18 cellular contexts compared by ENCODE assay signal in genomic region chr2:149559341-149560068, GRCh38.
"Had no signal": no experiment of that assay in that cellular context is flagged by ENCODE, and none has a peak within 500 bp of the region (broad histone marks: within the 10 kb centered on the region; RNA-seq: fewer than 3 reads in every experiment).

No MANE protein-coding gene starts in this region.

- H3K4me1 Mint-ChIP-seq: stimulated activated memory B cell treated with anti-CD40 and anti-IgM and Interleukin-4, amounts not matched to agents 10 μg/mL and 1 μg/mL and 100 μg/mL, for 72 hours had no signal

- ATAC-seq: activated naive CD4-positive, alpha-beta T cell treated with anti-CD3 and anti-CD28 coated beads, Interleukin-2, amount 50 U/mL, for 72 hours; natural killer cell treated with Interleukin-12 subunit alpha and Interleukin-12 subunit beta and Interleukin-15 and Interleukin-18, amount 100 ng/mL, for 72 hours; stimulated activated memory B cell treated with anti-CD40 and anti-IgM and Interleukin-4, amounts not matched to agents 10 μg/mL and 1 μg/mL and 100 μg/mL, for 72 hours; upper lobe of right lung had no signal

- H3K9ac ChIP-seq: parathyroid adenoma had no signal

- H3K4me1 ChIP-seq: parathyroid adenoma, testis, upper lobe of right lung had no signal

- H3K27ac Mint-ChIP-seq: activated naive CD4-positive, alpha-beta T cell treated with anti-CD3 and anti-CD28 coated beads, Interleukin-2, amount 50 U/mL, for 72 hours; natural killer cell treated with Interleukin-12 subunit alpha and Interleukin-12 subunit beta and Interleukin-15 and Interleukin-18, amount 100 ng/mL, for 72 hours; stimulated activated memory B cell treated with anti-CD40 and anti-IgM and Interleukin-4, amounts not matched to agents 10 μg/mL and 1 μg/mL and 100 μg/mL, for 72 hours; T-helper 1 cell treated with Interleukin-12 subunit alpha and Interleukin-12 subunit beta and Interleukin-4 antibody, amounts not matched to agents 30 μg/mL and 1 μg/mL, for 36 hours had no signal

- H3K36me3 Mint-ChIP-seq: activated naive CD4-positive, alpha-beta T cell treated with anti-CD3 and anti-CD28 coated beads, Interleukin-2, amount 50 U/mL, for 72 hours; natural killer cell treated with Interleukin-12 subunit alpha and Interleukin-12 subunit beta and Interleukin-15 and Interleukin-18, amount 100 ng/mL, for 72 hours; stimulated activated memory B cell treated with anti-CD40 and anti-IgM and Interleukin-4, amounts not matched to agents 10 μg/mL and 1 μg/mL and 100 μg/mL, for 72 hours had no signal

- H3K9me3 ChIP-seq: esophagus squamous epithelium, sigmoid colon, spleen, testis, upper lobe of right lung had no signal

- H3K27me3 Mint-ChIP-seq: stimulated activated memory B cell treated with anti-CD40 and anti-IgM and Interleukin-4, amounts not matched to agents 10 μg/mL and 1 μg/mL and 100 μg/mL, for 72 hours had no signal

- H3K27me3 ChIP-seq: esophagus squamous epithelium, sigmoid colon, spleen, testis, upper lobe of right lung had no signal

- H3K79me2 ChIP-seq: parathyroid adenoma had no signal

- H3K9me3 Mint-ChIP-seq: activated naive CD4-positive, alpha-beta T cell treated with anti-CD3 and anti-CD28 coated beads, Interleukin-2, amount 50 U/mL, for 72 hours; natural killer cell treated with Interleukin-12 subunit alpha and Interleukin-12 subunit beta and Interleukin-15 and Interleukin-18, amount 100 ng/mL, for 72 hours; stimulated activated memory B cell treated with anti-CD40 and anti-IgM and Interleukin-4, amounts not matched to agents 10 μg/mL and 1 μg/mL and 100 μg/mL, for 72 hours; T-helper 1 cell treated with Interleukin-12 subunit alpha and Interleukin-12 subunit beta and Interleukin-4 antibody, amounts not matched to agents 30 μg/mL and 1 μg/mL, for 36 hours had no signal

- H2AFZ ChIP-seq: parathyroid adenoma had no signal

- H3K4me3 ChIP-seq: esophagus squamous epithelium, sigmoid colon, spleen, testis, upper lobe of right lung had no signal

- H3K27ac ChIP-seq: esophagus squamous epithelium, parathyroid adenoma, sigmoid colon, spleen, testis, upper lobe of right lung had no signal

- H3K36me3 ChIP-seq: esophagus squamous epithelium, sigmoid colon, spleen, upper lobe of right lung had no signal

- FAIRE-seq: bronchial epithelial cell, endothelial cell of umbilical vein had no signal

- H3K4me3 Mint-ChIP-seq: natural killer cell treated with Interleukin-12 subunit alpha and Interleukin-12 subunit beta and Interleukin-15 and Interleukin-18, amount 100 ng/mL, for 72 hours; stimulated activated memory B cell treated with anti-CD40 and anti-IgM and Interleukin-4, amounts not matched to agents 10 μg/mL and 1 μg/mL and 100 μg/mL, for 72 hours; T-helper 1 cell treated with Interleukin-12 subunit alpha and Interleukin-12 subunit beta and Interleukin-4 antibody, amounts not matched to agents 30 μg/mL and 1 μg/mL, for 36 hours had no signal

- DNase-seq: activated CD4-positive, CD25-positive, alpha-beta regulatory T cell treated with anti-CD3 and anti-CD28 coated beads, Interleukin-2, amount 50 U/mL, for 72 hours; activated gamma-delta T cell; cerebellar nuclear complex; cortex of kidney; esophagus squamous epithelium; mesenchymal stem cell; sigmoid colon; spleen; stimulated activated CD4-positive, alpha-beta T cell treated with anti-CD3 and anti-CD28 coated beads, Interleukin-4, amount 100 ng/mL, for 4 hours; testis; upper lobe of right lung had no signal
